29 cellular contexts compared by ENCODE assay signal in the genomic region with DNA sequence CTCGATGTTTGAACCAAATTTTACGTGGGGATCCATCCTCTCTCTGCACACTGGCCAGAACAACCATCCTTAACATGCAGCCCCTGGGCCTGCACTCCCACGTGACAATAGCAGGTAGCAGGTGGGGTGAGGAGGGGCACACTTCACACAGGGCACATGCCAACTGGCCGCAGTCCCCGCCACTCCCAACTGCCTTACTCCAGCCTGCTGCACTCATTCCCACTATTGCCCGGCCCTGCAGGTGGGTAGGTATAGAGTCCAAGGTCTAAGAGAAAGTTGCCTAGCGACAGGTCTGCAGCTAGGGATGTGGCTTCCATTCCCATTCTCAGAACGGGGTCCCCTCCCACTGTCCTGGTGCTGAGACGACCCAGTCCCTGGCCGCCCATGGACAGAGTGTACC. TPM values are rescaled to one million over a fixed set of nuclear protein-coding genes. Genes with fewer than 3 reads are reported as not detected.
DNase-seq lines count a peak whose midpoint lies in the region; ATAC-seq and TF ChIP-seq lines count a peak whose summit lies in the region.
"Had no signal": no experiment of that assay in that cellular context is flagged by ENCODE, and none has a peak within 500 bp of the region (broad histone marks: within the 10 kb centered on the region; RNA-seq: fewer than 3 reads in every experiment).

No MANE protein-coding gene starts in this region.

- H3K27me3 Mint-ChIP-seq in T-helper 17 cell = no peaks in the 10 kb centered on the region
- H3K27me3 Mint-ChIP-seq: B cell; CD4-positive, alpha-beta T cell had no signal

- BruUV-seq in HCT116 (replicated peaks; lab: Mats Ljungman, UMichigan) = TSS peak; percentile 14

- no peak overlapping the region for H3K9ac ChIP-seq in HCT116 (ENCODE audit: low read length)
- H3K9ac ChIP-seq: BLaER1 treated with 17β-estradiol and CSF1 and Interleukin-3, amounts not matched to agents 10 nM and 100 nM had no signal

- POLR2A ChIA-PET in HCT116 (lab: Charles Lee) = no interaction called here

- no peaks in the 10 kb centered on the region for H3K9me2 ChIP-seq in HCT116 (ENCODE audit: insufficient read depth)

- no peaks in the 10 kb centered on the region for H3K27me3 ChIP-seq in HCT116 (ENCODE audit: insufficient read depth, low read length)
- H3K27me3 ChIP-seq: BLaER1 treated with 17β-estradiol and CSF1 and Interleukin-3, amounts not matched to agents 10 nM and 100 nM had no signal

- peak overlapping the region; percentile 83 for H3K27ac Mint-ChIP-seq in T-helper 17 cell
- H3K27ac Mint-ChIP-seq: B cell; CD4-positive, alpha-beta T cell; CD8-positive, alpha-beta T cell had no signal

- CTCF ChIA-PET in HCT116 (lab: Charles Lee) = no interaction called here

- no peak overlapping the region for H3K27ac ChIP-seq in HCT116 (ENCODE audit: low read depth, low read length)
- H3K27ac ChIP-seq: A549; BLaER1 treated with 17β-estradiol and CSF1 and Interleukin-3, amounts not matched to agents 10 nM and 100 nM; C4-2B had no signal

- peaks cover 26 to 33% of the 10 kb centered on the region in 2 experiments for H3K4me1 ChIP-seq in HCT116 (ENCODE audit: control insufficient read depth in 1 of 2, insufficient read depth in 2 of 2, low read length in 2 of 2)
- H3K4me1 ChIP-seq: Caco-2 had no signal

- H3K4me3 ChIP-seq in HCT116 (replicated peaks in 1 of 2; ENCODE audit: low read depth in 1 of 2, low read length in 2 of 2) = no peak overlapping the region
- H3K4me3 ChIP-seq in lower leg skin (ENCODE audit: low read depth, poor library complexity, severe bottlenecking) = no peak overlapping the region
- H3K4me3 ChIP-seq: A549; BLaER1 treated with 17β-estradiol and CSF1 and Interleukin-3, amounts not matched to agents 10 nM and 100 nM; GM12878 had no signal

- no peak overlapping the region for H3K4me2 ChIP-seq in HCT116 (ENCODE audit: low read length)
- H3K4me2 ChIP-seq: A549; BLaER1 treated with 17β-estradiol and CSF1 and Interleukin-3, amounts not matched to agents 10 nM and 100 nM had no signal

- H3K4me1 Mint-ChIP-seq in T-helper 17 cell = peaks cover 14% of the 10 kb centered on the region

- peaks cover 6% of the 10 kb centered on the region; the same call in 1 of the 2 replicates for H3K79me2 ChIP-seq in HCT116 (ENCODE audit: insufficient read depth, low read length)

- ATAC-seq in Right ventricle myocardium inferior = peak; percentile 9
- ATAC-seq in left ventricle myocardium superior = no peak
- ATAC-seq in HCT116 = no peak
- no peak for ATAC-seq in T-helper 17 cell
- peak; percentile 35 for ATAC-seq in left colon
- no peak for ATAC-seq in HG03460 (IDR thresholded peaks at IDR 0.05; ENCODE audit: unreplicated experiment)
- ATAC-seq: A549; CD8-positive, alpha-beta T cell; GM12878 had no signal

- H3K36me3 Mint-ChIP-seq in T-helper 17 cell (ENCODE audit: low read depth) = peaks cover 6% of the 10 kb centered on the region

- H3K4me3 Mint-ChIP-seq in T-helper 17 cell = no peak overlapping the region
- H3K4me3 Mint-ChIP-seq: B cell; CD4-positive, alpha-beta T cell; CD8-positive, alpha-beta T cell had no signal

- H2AFZ ChIP-seq in HCT116 (ENCODE audit: low read depth, low read length, poor library complexity, severe bottlenecking) = no peak overlapping the region

- intact Hi-C loops in Right ventricle myocardium inferior (cut with DNase I) = no loop called here
- intact Hi-C loops in left ventricle myocardium superior (cut with micrococcal nuclease) = no loop called here
- intact Hi-C loops in HCT116 (cut with micrococcal nuclease) = no loop called here
- intact Hi-C loops in left colon (cut with DNase I, micrococcal nuclease) = no loop called here
- intact Hi-C loops in lower leg skin (cut with DNase I; ENCODE audit: low total_unique reads) = no loop called here

- 85 to 97% methylated on average over 10 of the region's 10 CpGs for WGBS in lower leg skin, 2 donors

- H4K20me1 ChIP-seq in HCT116 (ENCODE audit: insufficient read depth) = 0 out of 2 replicates have a peak, but pooled peaks cover 4% of the 10 kb centered on the region

- peak; percentile 32 for DNase-seq in Right ventricle myocardium inferior (ENCODE audit: missing footprints)
- DNase-seq in left ventricle myocardium superior = no peak
- no peak for DNase-seq in HCT116 (ENCODE audit: low read depth, low spot score)
- DNase-seq in T-helper 17 cell = no peak
- no peak for DNase-seq in left colon
- no peak for DNase-seq in lower leg skin (ENCODE audit: low spot score in 2 of 2)
- no peak for DNase-seq in T1000 (lab: John Stamatoyannopoulos, UW)
- DNase-seq: AML-193; Caco-2; Calu3; CD4-positive, alpha-beta T cell; CD8-positive, alpha-beta T cell; DMS 273 treated with DMSO at 0.1 percent for 48 hours; DMS153; DMS53; DMS79; DND-41; EL; GDM1 had no signal

- TF ChIP-seq POLR2A in HCT116 (IDR thresholded peaks at IDR 0.05; ENCODE audit: borderline replicate concordance, extremely low read depth, insufficient read depth, insufficient read length) (no peak), lower leg skin (IDR thresholded peaks at IDR 0.05) (no peak)

- no peak for TF ChIP-seq RAD21 in HCT116 (IDR thresholded peaks at IDR 0.05; ENCODE audit: low read depth)

- no peaks in the 10 kb centered on the region for H3K9me3 ChIP-seq in HCT116 (ENCODE audit: control insufficient read depth in 1 of 2, insufficient read depth in 1 of 2, low read depth in 1 of 2, low read length in 2 of 2)
- H3K9me3 ChIP-seq in T-helper 17 cell (ENCODE audit: control insufficient read depth, low read length, poor library complexity, severe bottlenecking) = no peaks in the 10 kb centered on the region
- H3K9me3 ChIP-seq: A549; BLaER1 treated with 17β-estradiol and CSF1 and Interleukin-3, amounts not matched to agents 10 nM and 100 nM; Caco-2 had no signal

- H3K36me3 ChIP-seq in HCT116 (ENCODE audit: control insufficient read depth in 1 of 2, insufficient read depth in 2 of 2, low read length in 2 of 2) = peaks cover 15 to 20% of the 10 kb centered on the region in 2 experiments; a peak in 3 of 4 replicates

- TF ChIP-seq CTCF in HCT116 (IDR thresholded peaks at IDR 0.05 in 2 of 3, conservative IDR thresholded peaks at IDR 0.05 in 1 of 3; ENCODE audit: borderline replicate concordance in 1 of 3, insufficient read depth in 1 of 3, low read depth in 2 of 3, low read length in 2 of 3) (no peak), lower leg skin (IDR thresholded peaks at IDR 0.05) (no peak)

- RAD21 ChIA-PET in HCT116 (lab: Charles Lee; ENCODE audit: low non-redundant PET in 1 of 2, low total read pairs in 2 of 2, uncharacterized antibody in 2 of 2, unreplicated experiment in 2 of 2) = no interaction called here

TF ChIP-seq in HCT116, 20 proteins besides CTCF, POLR2A, EP300 and RAD21:
- TF ChIP-seq YY1 (IDR thresholded peaks at IDR 0.05; ENCODE audit: extremely low read depth, insufficient replicate concordance, low read depth, low read length) (no peak), EZH2phosphoT487 (IDR thresholded peaks at IDR 0.05; ENCODE audit: borderline replicate concordance) (no peak), SRF (IDR thresholded peaks at IDR 0.05; ENCODE audit: low read depth) (no peak), POLR2AphosphoS5 (IDR thresholded peaks at IDR 0.05; ENCODE audit: low read depth, low read length) (no peak), ELF1 (IDR thresholded peaks at IDR 0.05; ENCODE audit: borderline replicate concordance, low read depth) (no peak), EZH2 (IDR thresholded peaks at IDR 0.05) (no peak), ATF3 (IDR thresholded peaks at IDR 0.05) (no peak)
- TF ChIP-seq, protein P1, sequence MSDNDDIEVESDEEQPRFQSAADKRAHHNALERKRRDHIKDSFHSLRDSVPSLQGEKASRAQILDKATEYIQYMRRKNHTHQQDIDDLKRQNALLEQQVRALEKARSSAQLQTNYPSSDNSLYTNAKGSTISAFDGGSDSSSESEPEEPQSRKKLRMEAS (IDR thresholded peaks at IDR 0.05) = no peak

RNA-seq across cellular contexts. Expression of gene VRK3, which starts 18.0 kb away (rescaled TPM):
- total RNA-seq in Right ventricle myocardium inferior (22.9 TPM), left ventricle myocardium superior (22.8 TPM), HCT116 (2021; ENCODE audit: unreplicated experiment) (44.0 TPM), T-helper 17 cell (10 to 100 TPM; 67.2 to 79.3 TPM), left colon (10 to 100 TPM; 48.2 to 55.3 TPM), lower leg skin (10 to 100 TPM; 16.6 to 56.4 (median 29.7) TPM)
- 34.8 and 37.9 TPM in 2 replicates for polyA plus RNA-seq in HCT116 (2012)

RNA-seq across cellular contexts. Expression of gene ZNF473, which starts 18.6 kb away (rescaled TPM):
- total RNA-seq in Right ventricle myocardium inferior (3.2 TPM), left ventricle myocardium superior (3.6 TPM), HCT116 (2021; ENCODE audit: unreplicated experiment) (19.8 TPM), T-helper 17 cell (1 to 10 TPM; 7.0 to 8.9 TPM), left colon (1 to 10 TPM; 4.9 to 5.9 TPM), lower leg skin (10 to 100 TPM in 3 of 4 donors, 1 to 10 TPM in 1; 6.7 to 16.7 (median 10.5) TPM)
- 8.7 and 12.7 TPM in 2 replicates for polyA plus RNA-seq in HCT116 (2012)

RNA-seq across cellular contexts. Expression of gene SIGLEC11, which starts 46.2 kb away (rescaled TPM):
- total RNA-seq in Right ventricle myocardium inferior (0.60 TPM), left ventricle myocardium superior (0.59 TPM), HCT116 (2021; ENCODE audit: unreplicated experiment) (not detected), T-helper 17 cell (not detected), left colon (under 1 TPM; 0.40 to 0.75 TPM), lower leg skin (under 1 TPM in 2 of 4 donors, not detected in 2; 0.13 to 0.63 TPM)
- polyA plus RNA-seq in HCT116 (2012) = not detected in 2 replicates
- total RNA-seq: A172; B cell; Caco-2; Calu3; CD8-positive, alpha-beta T cell; Daoy; G401; GM12878 had no signal
- polyA plus RNA-seq: A549, BJ, GM12878 had no signal

Comparison
In these comparisons a context has a peak if more than half of its experiments do, and no peak if none do; other contexts are left out.
1. ATAC-seq: peak in Right ventricle myocardium inferior (single experiment) and left colon (single experiment); none in left ventricle myocardium superior (single experiment), HCT116 (single experiment), T-helper 17 cell (single experiment) and HG03460 (single experiment).